9 cellular contexts compared by ENCODE assay signal in the genomic region with DNA sequence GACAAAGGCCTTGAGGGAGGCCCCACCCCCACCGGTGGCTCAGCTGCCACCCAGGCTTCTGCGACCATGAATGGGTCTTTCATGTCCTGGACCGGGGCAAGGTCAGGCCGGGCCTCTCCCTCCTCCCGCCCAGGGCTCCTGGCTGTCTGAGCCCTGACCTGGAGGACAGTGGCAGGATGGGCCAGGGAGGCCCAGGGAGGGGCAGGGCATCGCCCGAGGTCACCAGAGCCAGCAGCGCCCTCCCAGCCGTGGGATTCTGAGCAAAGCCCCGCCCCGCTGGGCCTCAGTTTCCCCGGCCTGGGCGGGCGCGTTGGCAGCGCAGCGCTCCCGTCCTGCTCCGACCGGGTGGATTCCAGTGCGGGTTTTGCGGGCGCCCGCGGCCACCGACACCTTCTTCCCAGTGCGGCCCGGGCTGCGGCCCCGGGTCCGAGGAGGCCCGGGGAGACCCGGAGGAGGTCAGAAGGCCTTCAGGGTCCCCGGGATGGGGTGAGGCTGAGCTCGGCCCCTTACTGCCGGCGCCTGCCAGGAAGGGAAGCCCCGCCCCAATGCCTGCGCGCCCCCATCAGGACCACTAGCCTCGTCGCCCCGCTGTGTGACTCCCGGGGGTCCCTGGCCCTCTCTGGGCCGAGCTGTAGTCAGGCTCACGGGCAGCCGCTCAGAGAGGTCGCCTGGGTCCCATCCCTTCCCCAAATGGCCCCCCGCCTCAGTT. TPM values are rescaled to one million over a fixed set of nuclear protein-coding genes. Genes with fewer than 3 reads are reported as not detected.
DNase-seq lines count a peak whose midpoint lies in the region; ATAC-seq and TF ChIP-seq lines count a peak whose summit lies in the region.
"Had no signal": no experiment of that assay in that cellular context is flagged by ENCODE, and none has a peak within 500 bp of the region (broad histone marks: within the 10 kb centered on the region; RNA-seq: fewer than 3 reads in every experiment).

No MANE protein-coding gene starts in this region.

- intact Hi-C loops in activated naive CD4-positive, alpha-beta T cell treated with anti-CD3 and anti-CD28 coated beads for 36 hours (cut with micrococcal nuclease): no loop called here
- intact Hi-C loops in ascending aorta (cut with DNase I): no loop called here
- intact Hi-C loops in left colon (cut with DNase I, micrococcal nuclease): no loop called here
- intact Hi-C loops in upper lobe of right lung (cut with DNase I): no loop called here

- H3K4me3 ChIP-seq in ascending aorta (peak overlapping the region; percentile 33 to 36), upper lobe of right lung (peak overlapping the region; percentile 25)

- H3K4me3 Mint-ChIP-seq in activated naive CD4-positive, alpha-beta T cell treated with anti-CD3 and anti-CD28 coated beads for 36 hours: no peak overlapping the region
- no peak overlapping the region for H3K4me3 Mint-ChIP-seq in activated naive CD4-positive, alpha-beta T cell treated with anti-CD3 and anti-CD28 coated beads, Interleukin-2, amount 10 ng/mL, durations not matched to agents 7 days and 5 days

- DNase-seq in activated naive CD4-positive, alpha-beta T cell treated with anti-CD3 and anti-CD28 coated beads for 36 hours: peak; percentile 47
- no peak for DNase-seq in activated naive CD4-positive, alpha-beta T cell treated with anti-CD3 and anti-CD28 coated beads, Interleukin-2, amount 10 ng/mL, durations not matched to agents 7 days and 5 days
- no peak for DNase-seq in ascending aorta (ENCODE audit: low spot score in 2 of 2)
- no peak for DNase-seq in left colon
- DNase-seq in upper lobe of right lung: no peak
- DNase-seq in NCI-H1092 (lab: John Stamatoyannopoulos, UW): no peak

- H3K27ac ChIP-seq in ascending aorta (no peak overlapping the region), upper lobe of right lung (no peak overlapping the region)

- peaks cover 12% of the 10 kb centered on the region for H3K4me1 Mint-ChIP-seq in activated naive CD4-positive, alpha-beta T cell treated with anti-CD3 and anti-CD28 coated beads for 36 hours (ENCODE audit: low read depth)
- H3K4me1 Mint-ChIP-seq in activated naive CD4-positive, alpha-beta T cell treated with anti-CD3 and anti-CD28 coated beads, Interleukin-2, amount 10 ng/mL, durations not matched to agents 7 days and 5 days: peaks cover 7% of the 10 kb centered on the region

- TF ChIP-seq CTCF in ascending aorta (IDR thresholded peaks at IDR 0.05) (no peak), upper lobe of right lung (IDR thresholded peaks at IDR 0.05) (no peak)

- H3K36me3 ChIP-seq in ascending aorta: no peaks in the 10 kb centered on the region
- no peaks in the 10 kb centered on the region for H3K36me3 ChIP-seq in upper lobe of right lung

- H3K27ac Mint-ChIP-seq in activated naive CD4-positive, alpha-beta T cell treated with anti-CD3 and anti-CD28 coated beads for 36 hours: no peak overlapping the region
- no peak overlapping the region for H3K27ac Mint-ChIP-seq in activated naive CD4-positive, alpha-beta T cell treated with anti-CD3 and anti-CD28 coated beads, Interleukin-2, amount 10 ng/mL, durations not matched to agents 7 days and 5 days
- H3K27ac Mint-ChIP-seq: activated naive CD8-positive, alpha-beta T cell had no signal

- H3K9me3 Mint-ChIP-seq in activated naive CD4-positive, alpha-beta T cell treated with anti-CD3 and anti-CD28 coated beads for 36 hours: no peaks in the 10 kb centered on the region
- H3K9me3 Mint-ChIP-seq in activated naive CD4-positive, alpha-beta T cell treated with anti-CD3 and anti-CD28 coated beads, Interleukin-2, amount 10 ng/mL, durations not matched to agents 7 days and 5 days: no peaks in the 10 kb centered on the region

- H3K9me3 ChIP-seq in ascending aorta (no peaks in the 10 kb centered on the region), upper lobe of right lung (no peaks in the 10 kb centered on the region)

- peaks cover 47% of the 10 kb centered on the region for H3K27me3 Mint-ChIP-seq in activated naive CD4-positive, alpha-beta T cell treated with anti-CD3 and anti-CD28 coated beads for 36 hours (ENCODE audit: low read depth)
- peaks cover 77% of the 10 kb centered on the region for H3K27me3 Mint-ChIP-seq in activated naive CD4-positive, alpha-beta T cell treated with anti-CD3 and anti-CD28 coated beads, Interleukin-2, amount 10 ng/mL, durations not matched to agents 7 days and 5 days

- ATAC-seq in left colon (peak; percentile 44), upper lobe of right lung (no peak), HG02884 (IDR thresholded peaks at IDR 0.05; ENCODE audit: unreplicated experiment) (no peak), GM21717 (IDR thresholded peaks at IDR 0.05; ENCODE audit: unreplicated experiment) (no peak)

- H3K4me1 ChIP-seq in ascending aorta (no peaks in the 10 kb centered on the region), upper lobe of right lung (peaks cover 12% of the 10 kb centered on the region)

- H3K27me3 ChIP-seq in ascending aorta (peaks cover 24% of the 10 kb centered on the region), upper lobe of right lung (peaks cover 73% of the 10 kb centered on the region)

- CTCF ChIA-PET in activated naive CD4-positive, alpha-beta T cell treated with anti-CD3 and anti-CD28 coated beads for 36 hours (lab: Charles Lee): interaction anchor here (0.8 kb wide), 1 partner anchor 1400 kb away, joined by 3 read pairs; no protein-coding TSS in a partner anchor
- CTCF ChIA-PET in activated naive CD4-positive, alpha-beta T cell treated with anti-CD3 and anti-CD28 coated beads, Interleukin-2, amount 10 ng/mL, durations not matched to agents 7 days and 5 days (lab: Charles Lee): interaction anchor here (0.8 kb wide), 1 partner anchor 52 kb away, joined by 6 read pairs; no protein-coding TSS in a partner anchor

- H3K36me3 Mint-ChIP-seq in activated naive CD4-positive, alpha-beta T cell treated with anti-CD3 and anti-CD28 coated beads for 36 hours (ENCODE audit: low read depth): no peaks in the 10 kb centered on the region
- H3K36me3 Mint-ChIP-seq in activated naive CD4-positive, alpha-beta T cell treated with anti-CD3 and anti-CD28 coated beads, Interleukin-2, amount 10 ng/mL, durations not matched to agents 7 days and 5 days: no peaks in the 10 kb centered on the region
- H3K36me3 Mint-ChIP-seq: activated naive CD8-positive, alpha-beta T cell had no signal

RNA-seq across cellular contexts. Expression of gene SEMA6B, which starts 24.6 kb away (rescaled TPM):
- under 1 TPM in 1 of 2 experiments, not detected in 1; 0.17 TPM for total RNA-seq in activated naive CD4-positive, alpha-beta T cell treated with anti-CD3 and anti-CD28 coated beads for 36 hours
- 80.6 TPM for total RNA-seq in ascending aorta
- 1 to 10 TPM; 2.6 to 2.8 TPM for total RNA-seq in left colon
- total RNA-seq in upper lobe of right lung: 20.3 TPM

RNA-seq across cellular contexts. Expression of gene LRG1, which starts 44.3 kb away (rescaled TPM):
- 1 to 10 TPM; 1.3 to 1.5 TPM for total RNA-seq in activated naive CD4-positive, alpha-beta T cell treated with anti-CD3 and anti-CD28 coated beads for 36 hours
- total RNA-seq in ascending aorta (3.3 TPM), left colon (10 to 100 TPM; 11.6 to 31.8 TPM), upper lobe of right lung (15.9 TPM)

RNA-seq across cellular contexts. Expression of gene PLIN5, which starts 49.1 kb away (rescaled TPM):
- under 1 TPM; 0.07 to 0.25 TPM for total RNA-seq in activated naive CD4-positive, alpha-beta T cell treated with anti-CD3 and anti-CD28 coated beads for 36 hours
- 17.1 TPM for total RNA-seq in ascending aorta
- 1 to 10 TPM; 1.9 to 2.2 TPM for total RNA-seq in left colon
- 17.2 TPM for total RNA-seq in upper lobe of right lung

RNA-seq across cellular contexts. Expression of gene TNFAIP8L1, which starts 55.2 kb away (rescaled TPM):
- 10 to 100 TPM; 19.9 to 20.4 TPM for total RNA-seq in activated naive CD4-positive, alpha-beta T cell treated with anti-CD3 and anti-CD28 coated beads for 36 hours
- total RNA-seq in ascending aorta: 0.64 TPM
- total RNA-seq in left colon: 1 to 10 TPM; 9.0 to 9.4 TPM
- total RNA-seq in upper lobe of right lung: 11.9 TPM
